8 cellular contexts compared by ENCODE assay signal in genomic region chr5:59034498-59035186, GRCh38.
DNase-seq lines count a peak whose midpoint lies in the region; ATAC-seq and TF ChIP-seq lines count a peak whose summit lies in the region.

No MANE protein-coding gene starts in this region.

- peak overlapping the region; percentile 96 for H3K27ac Mint-ChIP-seq in activated naive CD4-positive, alpha-beta T cell treated with anti-CD3 and anti-CD28 coated beads for 36 hours

- peaks cover 65% of the 10 kb centered on the region for H3K36me3 Mint-ChIP-seq in activated naive CD4-positive, alpha-beta T cell treated with anti-CD3 and anti-CD28 coated beads for 36 hours (ENCODE audit: low read depth)

- peaks cover 39% of the 10 kb centered on the region for H3K4me1 ChIP-seq in PC-9 (replicated peaks; ENCODE audit: insufficient read depth)

- H3K36me3 ChIP-seq in H7 (replicated peaks; ENCODE audit: control insufficient read depth, insufficient read depth, low read length) (no peaks in the 10 kb centered on the region), PC-9 (ENCODE audit: low read depth) (peaks cover 2% of the 10 kb centered on the region; the same call in 1 of the 2 replicates)

- intact Hi-C loops in activated naive CD4-positive, alpha-beta T cell treated with anti-CD3 and anti-CD28 coated beads for 36 hours (cut with micrococcal nuclease): loop anchor here (1.0 to 5.0 kb wide), 2 partner anchors 140 to 1862 kb away; partner anchors contain the start of gene GPBP1
- intact Hi-C loops in PC-9 (cut with micrococcal nuclease; ENCODE audit: unreplicated experiment): loop anchor here (1.0 kb wide), 1 partner anchor 140 kb away; no protein-coding TSS in a partner anchor

- POLR2A ChIA-PET in PC-9 (lab: Charles Lee; ENCODE audit: unreplicated experiment): interaction anchor here (0.7 kb wide), 1 partner anchor 215 kb away, joined by 4 read pairs; no protein-coding TSS in a partner anchor

- H3K9me2 ChIP-seq in PC-9 (ENCODE audit: insufficient read depth): no peaks in the 10 kb centered on the region

- peaks cover 4% of the 10 kb centered on the region for H3F3A ChIP-seq in PC-9 (ENCODE audit: insufficient read depth, low read depth)

- no peak overlapping the region for H3K4me3 ChIP-seq in H7 (ENCODE audit: insufficient read depth, low read depth, low read length)
- H3K4me3 ChIP-seq in PC-9: no peak overlapping the region

- DNase-seq in activated naive CD4-positive, alpha-beta T cell treated with anti-CD3 and anti-CD28 coated beads for 36 hours: peak; percentile 38
- DNase-seq in activated naive CD4-positive, alpha-beta T cell treated with anti-CD3 and anti-CD28 coated beads, Interleukin-2, amount 50 U/mL, for 16 hours: no peak
- DNase-seq in H7: peak; percentile 47
- no peak for DNase-seq in PC-9
- DNase-seq in central memory CD4-positive, alpha-beta T cell: peak; percentile 52
- DNase-seq in myocyte (ENCODE audit: low read depth): peak; percentile 42

- 0 out of 2 replicates have a peak overlapping the region, but pooled peaks have one; percentile 74 for H3K4me2 ChIP-seq in PC-9

- BruUV-seq in PC-9 (replicated peaks; lab: Mats Ljungman, UMichigan): no TSS peak

- H3K9me3 Mint-ChIP-seq in activated naive CD4-positive, alpha-beta T cell treated with anti-CD3 and anti-CD28 coated beads for 36 hours: peaks cover 3% of the 10 kb centered on the region

- CTCF ChIA-PET in activated naive CD4-positive, alpha-beta T cell treated with anti-CD3 and anti-CD28 coated beads for 36 hours (lab: Charles Lee): interaction anchor here (0.7 to 6.0 kb wide), 25 partner anchors 10 to 161 kb away, joined by 3 to 75 read pairs (median 4); no protein-coding TSS in a partner anchor
- CTCF ChIA-PET in PC-9 (lab: Charles Lee): interaction anchor here (0.6 to 1.6 kb wide), 4 partner anchors 90 to 555 kb away, joined by 3 to 4 read pairs (median 3); no protein-coding TSS in a partner anchor

- ATAC-seq in GM19035 (IDR thresholded peaks at IDR 0.05; ENCODE audit: unreplicated experiment): no peak
- ATAC-seq in GM19324 (IDR thresholded peaks at IDR 0.05; ENCODE audit: low FRiP score, unreplicated experiment): no peak

- no peaks in the 10 kb centered on the region for H3K27me3 Mint-ChIP-seq in activated naive CD4-positive, alpha-beta T cell treated with anti-CD3 and anti-CD28 coated beads for 36 hours (ENCODE audit: low read depth)

- no peaks in the 10 kb centered on the region for H4K20me1 ChIP-seq in PC-9 (ENCODE audit: insufficient read depth)

- no peak overlapping the region for H2AFZ ChIP-seq in PC-9

- H3K79me2 ChIP-seq in PC-9 (ENCODE audit: low read depth): peaks cover 38% of the 10 kb centered on the region

- peaks cover 46% of the 10 kb centered on the region for H3K4me1 Mint-ChIP-seq in activated naive CD4-positive, alpha-beta T cell treated with anti-CD3 and anti-CD28 coated beads for 36 hours (ENCODE audit: low read depth)

- H3K27ac ChIP-seq in PC-9: peak overlapping the region; percentile 74; the same call in 1 of the 2 replicates

- peak; percentile 76 for TF ChIP-seq CTCF in PC-9 (conservative IDR thresholded peaks at IDR 0.05)

- peak overlapping the region; percentile 94 for H3K4me3 Mint-ChIP-seq in activated naive CD4-positive, alpha-beta T cell treated with anti-CD3 and anti-CD28 coated beads for 36 hours

- H3K27me3 ChIP-seq in H7 (ENCODE audit: control insufficient read depth, insufficient read depth, low read length): peaks cover 17% of the 10 kb centered on the region
- H3K27me3 ChIP-seq in PC-9 (ENCODE audit: insufficient read depth, low read depth): no peaks in the 10 kb centered on the region

- H3K9me3 ChIP-seq in PC-9 (ENCODE audit: insufficient read depth, low read depth): no peaks in the 10 kb centered on the region

Comparison
In these comparisons a context has a peak if more than half of its experiments do, and no peak if none do; other contexts are left out.
1. DNase-seq: peak in activated naive CD4-positive, alpha-beta T cell treated with anti-CD3 and anti-CD28 coated beads for 36 hours (single experiment), H7 (single experiment), central memory CD4-positive, alpha-beta T cell (single experiment) and myocyte (single experiment); none in activated naive CD4-positive, alpha-beta T cell treated with anti-CD3 and anti-CD28 coated beads, Interleukin-2, amount 50 U/mL, for 16 hours (single experiment) and PC-9 (0 of 2).